In the genomic region with DNA sequence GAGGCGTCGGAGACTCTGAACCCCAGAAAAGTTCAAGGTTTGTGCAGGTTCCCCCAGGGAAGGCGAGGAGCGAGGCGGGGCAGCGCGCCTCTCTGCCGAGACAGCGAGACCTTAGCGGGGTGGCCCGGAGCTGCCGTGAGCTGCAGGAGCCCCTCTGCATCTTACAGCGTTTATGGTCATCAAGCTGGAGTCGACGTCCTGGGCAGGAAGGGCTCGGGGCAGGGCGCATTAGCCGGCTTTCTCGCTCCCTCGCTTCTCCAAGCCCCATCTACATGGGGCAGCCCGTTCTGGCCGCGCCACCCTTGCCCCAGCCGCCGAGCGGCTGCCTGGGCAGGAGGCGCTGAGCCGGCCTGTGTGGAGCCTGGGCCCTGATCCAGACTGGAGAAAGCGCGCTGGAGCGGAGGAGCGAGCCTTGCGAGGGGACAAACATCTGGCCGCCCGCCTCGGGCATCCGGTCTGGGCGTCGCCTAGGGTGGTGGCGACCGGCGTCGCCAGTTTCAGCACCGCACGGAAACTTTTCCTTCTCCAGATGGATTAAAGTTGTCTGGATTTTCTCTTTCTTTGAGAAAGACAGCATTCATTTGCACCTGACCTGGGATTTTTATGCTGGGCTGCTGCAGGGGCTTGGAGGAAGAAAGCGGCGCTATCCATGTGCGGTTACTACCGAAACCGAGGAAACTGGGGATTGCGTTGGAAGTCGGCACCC, we compare ENCODE assay signal across 8 cellular contexts. TPM values are rescaled to one million over a fixed set of nuclear protein-coding genes. Genes with fewer than 3 reads are reported as not detected.
DNase-seq lines count a peak whose midpoint lies in the region; ATAC-seq, FAIRE-seq and TF ChIP-seq lines count a peak whose summit lies in the region.

No MANE protein-coding gene starts in this region.

- H4K20me1 ChIP-seq in astrocyte (ENCODE audit: insufficient read depth, low read length), result no peaks in the 10 kb centered on the region

- FAIRE-seq in astrocyte (lab: Jason Lieb, UNC) (no peak), HTR-8/SVneo (lab: Jason Lieb, UNC) (no peak)

- H3K9ac ChIP-seq in astrocyte (ENCODE audit: low read length), result no peak overlapping the region

- TF ChIP-seq CTCF in astrocyte (IDR thresholded peaks at IDR 0.05; ENCODE audit: insufficient read depth, low read depth, low read length) (no peak), thoracic aorta (IDR thresholded peaks at IDR 0.05) (no peak)

- ATAC-seq in Right ventricle myocardium inferior (peak; percentile 29), thoracic aorta (ENCODE audit: insufficient number of reproducible peaks, low FRiP score, low read depth) (no peak), GM19328 (IDR thresholded peaks at IDR 0.05; ENCODE audit: unreplicated experiment) (no peak)

- DNase-seq in Right ventricle myocardium inferior (ENCODE audit: missing footprints) (no peak), cardiac septum (ENCODE audit: low spot score) (no peak), astrocyte (ENCODE audit: low read depth) (no peak), left kidney (ENCODE audit: low read depth, low spot score) (peak; percentile 65), thoracic aorta (ENCODE audit: low spot score) (no peak), NCI-H510A treated with DMSO at 0.1 percent for 48 hours (lab: John Stamatoyannopoulos, UW) (no peak), HTR-8/SVneo (ENCODE audit: insufficient read length, low spot score) (no peak)

- H3K4me1 ChIP-seq in astrocyte (ENCODE audit: insufficient read depth, low read length) (peaks cover 8% of the 10 kb centered on the region), thoracic aorta (ENCODE audit: control insufficient read depth in 1 of 2, low read depth in 2 of 2) (peaks cover 23 to 39% of the 10 kb centered on the region in 2 donors)

- H3K9me3 ChIP-seq in astrocyte (ENCODE audit: insufficient read depth, low read depth, low read length) (peaks cover 3% of the 10 kb centered on the region), thoracic aorta (no peaks in the 10 kb centered on the region)

- H3K9me3 Mint-ChIP-seq in astrocyte (ENCODE audit: unreplicated experiment), result peaks cover 7% of the 10 kb centered on the region

- intact Hi-C loops in Right ventricle myocardium inferior (cut with DNase I), result no loop called here
- intact Hi-C loops in cardiac septum (cut with DNase I), result no loop called here

- H3K4me2 ChIP-seq in astrocyte (ENCODE audit: low read length), result peak overlapping the region; percentile 81

- H3K4me1 Mint-ChIP-seq in astrocyte (ENCODE audit: low read depth, unreplicated experiment), result peaks cover 5% of the 10 kb centered on the region

- H3K27ac ChIP-seq in astrocyte (ENCODE audit: low read depth, low read length), result no peak overlapping the region
- H3K27ac ChIP-seq in thoracic aorta, result no peak overlapping the region

- peaks cover 77% of the 10 kb centered on the region for H3K27me3 Mint-ChIP-seq in astrocyte (ENCODE audit: low read depth, unreplicated experiment)

- no peaks in the 10 kb centered on the region for H3K36me3 Mint-ChIP-seq in astrocyte (ENCODE audit: low read depth, unreplicated experiment)

- H3K27me3 ChIP-seq in astrocyte (ENCODE audit: insufficient read depth, low read length) (peaks cover 59% of the 10 kb centered on the region), thoracic aorta (replicated peaks; ENCODE audit: insufficient read depth) (peaks cover 7% of the 10 kb centered on the region)

- no peaks in the 10 kb centered on the region for H3K36me3 ChIP-seq in astrocyte (ENCODE audit: insufficient read depth, low read length)
- no peaks in the 10 kb centered on the region for H3K36me3 ChIP-seq in thoracic aorta

- H3K27ac Mint-ChIP-seq in astrocyte (ENCODE audit: unreplicated experiment), result no peak overlapping the region

- H3K4me3 Mint-ChIP-seq in astrocyte (ENCODE audit: unreplicated experiment), result peak overlapping the region; percentile 74

- H3K4me3 ChIP-seq in astrocyte (ENCODE audit: insufficient read depth, low read depth, low read length) (no peak overlapping the region), thoracic aorta (peak overlapping the region; percentile 76)

- H3K79me2 ChIP-seq in astrocyte (ENCODE audit: insufficient read depth, low read length), result no peaks in the 10 kb centered on the region

- no peak overlapping the region for H2AFZ ChIP-seq in astrocyte (ENCODE audit: low read depth, low read length)

RNA-seq across cellular contexts. Expression of gene TMEM132E, which starts 0.8 kb away (rescaled TPM):
- total RNA-seq in Right ventricle myocardium inferior (not detected), cardiac septum (0.43 TPM), astrocyte (0.18 and 0.26 TPM in 2 replicates), thoracic aorta (1 to 10 TPM in 1 of 2 donors, under 1 TPM in 1; 0.56 to 1.9 TPM)
